Comparison of ENCODE assay signal across 13 cellular contexts in genomic region chr1:150836129-150836773, GRCh38. TPM values are rescaled to one million over a fixed set of nuclear protein-coding genes. Genes with fewer than 3 reads are reported as not detected.
A peak's percentile ranks its signal among the peaks of the same experiment; 100 is the strongest.
DNase-seq lines count a peak whose midpoint lies in the region; ATAC-seq and FAIRE-seq lines count a peak whose summit lies in the region.
"Had no signal": no experiment of that assay in that cellular context is flagged by ENCODE, and none has a peak within 500 bp of the region (broad histone marks: within the 10 kb centered on the region; RNA-seq: fewer than 3 reads in every experiment).

No MANE protein-coding gene starts in this region.

- ATAC-seq in HG03521 (IDR thresholded peaks at IDR 0.05; ENCODE audit: unreplicated experiment) (no peak), HG03039 (IDR thresholded peaks at IDR 0.05; ENCODE audit: unreplicated experiment) (no peak)
- ATAC-seq: activated naive CD8-positive, alpha-beta T cell treated with anti-CD3 and anti-CD28 coated beads, Interleukin-2, amount 50 U/mL, for 24 hours; GM23338 had no signal

- peak; percentile 94 for FAIRE-seq in GM19239 (lab: Jason Lieb, UNC)
- FAIRE-seq in islet of Langerhans (lab: Jason Lieb, UNC): peak; percentile 82

- peak; percentile 45 for DNase-seq in A172 (ENCODE audit: low spot score)
- DNase-seq in GM19239 (ENCODE audit: insufficient read length, low spot score): peak; percentile 33
- peak; percentile 17 for DNase-seq in NCI-H2029 (lab: John Stamatoyannopoulos, UW)
- DNase-seq in activated CD4-positive, CD25-positive, alpha-beta regulatory T cell treated with anti-CD3 and anti-CD28 coated beads, Interleukin-2, amount 50 U/mL, for 72 hours: no peak
- no peak for DNase-seq in central memory CD4-positive, alpha-beta T cell
- DNase-seq: activated CD4-positive, alpha-beta T cell treated with anti-CD3 and anti-CD28 coated beads, Interleukin-2, amount 50 U/mL, for 1 hour; activated naive CD8-positive, alpha-beta T cell treated with anti-CD3 and anti-CD28 coated beads, Interleukin-2, amount 50 U/mL, for 24 hours; stimulated activated CD4-positive, alpha-beta T cell treated with anti-CD3 and anti-CD28 coated beads, Interleukin-4, amount 100 ng/mL, for 24 hours had no signal

RNA-seq across cellular contexts. Expression of gene CTSK, which starts 28.2 kb away (rescaled TPM):
- 1.1 and 3.4 TPM in 2 replicates for total RNA-seq in A172 (2014; rRNA removed; shearing (Covaris generic))

RNA-seq across cellular contexts. Expression of gene ARNT, which starts 40.1 kb away (rescaled TPM):
- total RNA-seq in A172 (2014; rRNA removed; shearing (Covaris generic)): 36.3 and 39.0 TPM in 2 replicates

RNA-seq across cellular contexts. Expression of gene CTXND2, which starts 50.7 kb away (rescaled TPM):
- total RNA-seq in A172 (2014; rRNA removed; shearing (Covaris generic)): not detected in 2 replicates
- total RNA-seq: GM23338, thoracic aorta had no signal

Comparison
In these comparisons a context has a peak if more than half of its experiments do, and no peak if none do; other contexts are left out.
1. DNase-seq: peak in A172 (single experiment), GM19239 (single experiment) and NCI-H2029 (single experiment); none in activated CD4-positive, CD25-positive, alpha-beta regulatory T cell treated with anti-CD3 and anti-CD28 coated beads, Interleukin-2, amount 50 U/mL, for 72 hours (single experiment) and central memory CD4-positive, alpha-beta T cell (single experiment).